10 cellular contexts compared by ENCODE assay signal in genomic region chrX:72069380-72070160, GRCh38.
DNase-seq lines count a peak whose midpoint lies in the region; ATAC-seq and TF ChIP-seq lines count a peak whose summit lies in the region.
"Had no signal": no experiment of that assay in that cellular context is flagged by ENCODE, and none has a peak within 500 bp of the region (broad histone marks: within the 10 kb centered on the region; RNA-seq: fewer than 3 reads in every experiment).

No MANE protein-coding gene starts in this region.

- TF ChIP-seq CTCF in breast epithelium (IDR thresholded peaks at IDR 0.05): no peak
- TF ChIP-seq CTCF in upper lobe of right lung (IDR thresholded peaks at IDR 0.05): no peak

- H3K4me1 ChIP-seq in breast epithelium (no peaks in the 10 kb centered on the region), muscle layer of colon (ENCODE audit: insufficient read depth, low read length) (peaks cover 4% of the 10 kb centered on the region), upper lobe of right lung (peaks cover 3% of the 10 kb centered on the region)

- H3K9me3 ChIP-seq in breast epithelium (no peaks in the 10 kb centered on the region), muscle layer of colon (ENCODE audit: low read length) (no peaks in the 10 kb centered on the region), upper lobe of right lung (no peaks in the 10 kb centered on the region)

- peaks cover 0 to 79% of the 10 kb centered on the region in 2 donors for H3K27me3 ChIP-seq in breast epithelium
- peaks cover 0 to 35% of the 10 kb centered on the region in 2 donors for H3K27me3 ChIP-seq in muscle layer of colon (ENCODE audit: control insufficient read depth in 1 of 2, insufficient read depth in 2 of 2, low read length in 2 of 2)
- no peaks in the 10 kb centered on the region for H3K27me3 ChIP-seq in upper lobe of right lung

- DNase-seq in Right ventricle myocardium superior (no peak), cardiac septum (ENCODE audit: low spot score) (no peak), breast epithelium (ENCODE audit: low spot score in 2 of 2) (no peak), upper lobe of right lung (no peak), GM19240 (ENCODE audit: insufficient read length, low spot score) (no peak), SHP77 treated with DMSO at 0.1 percent for 48 hours (lab: John Stamatoyannopoulos, UW) (no peak), putamen (ENCODE audit: low spot score) (no peak)
- DNase-seq: activated T-cell treated with anti-CD3 and anti-CD28 coated beads, Interleukin-2, amount 50 U/mL, for 48 hours; NCI-H345 had no signal

- H3K9ac ChIP-seq in muscle layer of colon (ENCODE audit: low read length): no peak overlapping the region

- peak overlapping the region in 2 of 3 donors; percentile 32 to 50 for H3K4me3 ChIP-seq in breast epithelium
- peak overlapping the region in 1 of 2 donors; percentile 39 for H3K4me3 ChIP-seq in muscle layer of colon (ENCODE audit: low read depth in 1 of 2, low read length in 2 of 2)
- no peak overlapping the region for H3K4me3 ChIP-seq in upper lobe of right lung

- peak overlapping the region in 1 of 2 donors; percentile 7 for H3K27ac ChIP-seq in breast epithelium
- H3K27ac ChIP-seq in muscle layer of colon (ENCODE audit: low read depth, low read length): peak overlapping the region; percentile 23
- no peak overlapping the region for H3K27ac ChIP-seq in upper lobe of right lung

- ATAC-seq in Right ventricle myocardium superior (ENCODE audit: poor library complexity) (peak; percentile 29), upper lobe of right lung (peak; percentile 33)

- no peak for TF ChIP-seq POLR2A in breast epithelium (IDR thresholded peaks at IDR 0.05)

- no peaks in the 10 kb centered on the region for H3K36me3 ChIP-seq in breast epithelium
- H3K36me3 ChIP-seq in muscle layer of colon (ENCODE audit: insufficient read depth, low read length): no peaks in the 10 kb centered on the region
- H3K36me3 ChIP-seq in upper lobe of right lung: no peaks in the 10 kb centered on the region

- intact Hi-C loops in Right ventricle myocardium superior (cut with DNase I) (no loop called here), cardiac septum (cut with DNase I) (no loop called here), breast epithelium (cut with DNase I; ENCODE audit: low total_unique reads) (no loop called here), upper lobe of right lung (cut with DNase I) (no loop called here)
